18 cellular contexts compared by ENCODE assay signal in the genomic region with DNA sequence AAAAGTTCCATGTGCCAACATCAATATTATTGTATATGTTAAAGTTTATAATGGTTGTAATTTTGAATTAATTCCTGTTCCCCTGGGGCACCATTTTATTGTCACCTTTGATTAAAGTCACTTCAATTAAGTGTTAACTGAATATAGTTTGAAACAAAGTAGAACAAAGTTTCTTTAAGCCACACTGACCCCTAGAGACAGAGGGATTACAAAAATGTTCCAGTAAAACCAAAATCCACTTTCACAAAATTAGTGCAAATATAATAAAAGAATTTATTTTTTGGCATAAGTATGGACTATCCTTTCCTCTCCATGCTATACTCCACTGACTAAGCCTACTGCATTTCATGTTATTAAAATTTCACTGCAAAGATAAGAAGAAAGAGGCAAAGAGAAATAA.
DNase-seq lines count a peak whose midpoint lies in the region; ATAC-seq and TF ChIP-seq lines count a peak whose summit lies in the region.
"Had no signal": no experiment of that assay in that cellular context is flagged by ENCODE, and none has a peak within 500 bp of the region (broad histone marks: within the 10 kb centered on the region; RNA-seq: fewer than 3 reads in every experiment).

No MANE protein-coding gene starts in this region.

- H3K9me2 ChIP-seq in PC-3 (replicated peaks; ENCODE audit: low read length) = no peaks in the 10 kb centered on the region

- ATAC-seq in PC-3 = no peak
- ATAC-seq in foreskin keratinocyte = no peak
- ATAC-seq in left lobe of liver = no peak
- ATAC-seq: natural killer cell treated with Interleukin-12 subunit alpha and Interleukin-12 subunit beta and Interleukin-15 and Interleukin-18, amount 100 ng/mL, for 72 hours; Right ventricle myocardium inferior had no signal

- no peak overlapping the region for H2AFZ ChIP-seq in PC-3 (ENCODE audit: low read length)

- H3K4me3 ChIP-seq in PC-3 (ENCODE audit: low read length) = no peak overlapping the region
- H3K4me3 ChIP-seq: breast epithelium, lung, testis had no signal

- CTCF ChIA-PET in PC-3 (lab: Charles Lee) = no interaction called here

- no peaks in the 10 kb centered on the region for H3K79me2 ChIP-seq in PC-3 (ENCODE audit: low read length)

- no peaks in the 10 kb centered on the region for H3F3A ChIP-seq in PC-3 (ENCODE audit: low read length, unreplicated experiment)

- TF ChIP-seq CTCF in C4-2B (conservative IDR thresholded peaks at IDR 0.05) = peak; percentile 68
- peak; percentile 16 for TF ChIP-seq CTCF in GM13977 (IDR thresholded peaks at IDR 0.05; ENCODE audit: extremely low read depth, insufficient read depth, missing control alignments)
- TF ChIP-seq CTCF in PC-3 (conservative IDR thresholded peaks at IDR 0.05; ENCODE audit: low read depth, low read length) = peak; percentile 35; the same call in 1 of the 2 replicates
- TF ChIP-seq CTCF in foreskin keratinocyte (conservative IDR thresholded peaks at IDR 0.05) = peak; percentile 45

- H3K9me3 ChIP-seq in PC-3 (ENCODE audit: low read length) = no peaks in the 10 kb centered on the region
- H3K9me3 ChIP-seq: BE2C, testis had no signal

- no TSS peak for BruUV-seq in PC-3 (replicated peaks; lab: Mats Ljungman, UMichigan)

- POLR2A ChIA-PET in PC-3 (lab: Charles Lee; ENCODE audit: unreplicated experiment) = no interaction called here

- no peaks in the 10 kb centered on the region for H3K27me3 ChIP-seq in PC-3 (ENCODE audit: low read length)
- H3K27me3 ChIP-seq in foreskin keratinocyte = no peaks in the 10 kb centered on the region
- H3K27me3 ChIP-seq: BE2C, breast epithelium, testis had no signal

- H3K4me1 ChIP-seq in PC-3 (ENCODE audit: insufficient read depth, low read length) (peaks cover 16% of the 10 kb centered on the region), foreskin keratinocyte (peaks cover 4% of the 10 kb centered on the region)
- H3K4me1 ChIP-seq: BE2C, breast epithelium, testis had no signal

- intact Hi-C loops in PC-3 (cut with micrococcal nuclease) = no loop called here

- no peak overlapping the region for H3K9ac ChIP-seq in PC-3 (ENCODE audit: low read length)

- H3K36me3 ChIP-seq in PC-3 (ENCODE audit: low read depth, low read length) = no peaks in the 10 kb centered on the region
- H3K36me3 ChIP-seq: BE2C, breast epithelium had no signal

- H3K4me2 ChIP-seq in PC-3 (ENCODE audit: low read length) = no peak overlapping the region

- H4K20me1 ChIP-seq in PC-3 (ENCODE audit: low read length) = no peaks in the 10 kb centered on the region

- H3K27ac ChIP-seq in C4-2B (no peak overlapping the region), PC-3 (ENCODE audit: low read length) (no peak overlapping the region), foreskin keratinocyte (no peak overlapping the region)
- H3K27ac ChIP-seq: breast epithelium, testis had no signal

- in situ Hi-C loops in GM13977 (cut with MboI; ENCODE audit: low pct_unique_long_range_greater_than_20kb, low sequenced_read_pairs, unreplicated experiment) = no loop called here

- DNase-seq in GM13977 (ENCODE audit: low spot score) = no peak
- no peak for DNase-seq in PC-3
- DNase-seq in foreskin keratinocyte = no peak
- DNase-seq in left lobe of liver (ENCODE audit: low spot score) = no peak
- no peak for DNase-seq in middle frontal gyrus (ENCODE audit: extremely low spot score, low spot score)
- DNase-seq in anterior cingulate cortex (lab: John Stamatoyannopoulos, UW) = no peak
- no peak for DNase-seq in iPS-NIHi11 (ENCODE audit: low spot score)
- DNase-seq: activated CD4-positive, alpha-beta T cell treated with anti-CD3 and anti-CD28 coated beads for 48 hours; BE2C; effector CD4-positive, alpha-beta T cell; NCI-H2107; NCI-H526 treated with DMSO at 0.1 percent for 48 hours; testis had no signal

Comparison
In these comparisons a context has a peak if more than half of its experiments do, and no peak if none do; other contexts are left out.
1. CTCF ChIP-seq: peak in every context shown above with its lines; median percentile 68 in C4-2B; 45 in foreskin keratinocyte; 35 in PC-3; 16 in GM13977.